Comparison of ENCODE assay signal across 8 cellular contexts in the genomic region with DNA sequence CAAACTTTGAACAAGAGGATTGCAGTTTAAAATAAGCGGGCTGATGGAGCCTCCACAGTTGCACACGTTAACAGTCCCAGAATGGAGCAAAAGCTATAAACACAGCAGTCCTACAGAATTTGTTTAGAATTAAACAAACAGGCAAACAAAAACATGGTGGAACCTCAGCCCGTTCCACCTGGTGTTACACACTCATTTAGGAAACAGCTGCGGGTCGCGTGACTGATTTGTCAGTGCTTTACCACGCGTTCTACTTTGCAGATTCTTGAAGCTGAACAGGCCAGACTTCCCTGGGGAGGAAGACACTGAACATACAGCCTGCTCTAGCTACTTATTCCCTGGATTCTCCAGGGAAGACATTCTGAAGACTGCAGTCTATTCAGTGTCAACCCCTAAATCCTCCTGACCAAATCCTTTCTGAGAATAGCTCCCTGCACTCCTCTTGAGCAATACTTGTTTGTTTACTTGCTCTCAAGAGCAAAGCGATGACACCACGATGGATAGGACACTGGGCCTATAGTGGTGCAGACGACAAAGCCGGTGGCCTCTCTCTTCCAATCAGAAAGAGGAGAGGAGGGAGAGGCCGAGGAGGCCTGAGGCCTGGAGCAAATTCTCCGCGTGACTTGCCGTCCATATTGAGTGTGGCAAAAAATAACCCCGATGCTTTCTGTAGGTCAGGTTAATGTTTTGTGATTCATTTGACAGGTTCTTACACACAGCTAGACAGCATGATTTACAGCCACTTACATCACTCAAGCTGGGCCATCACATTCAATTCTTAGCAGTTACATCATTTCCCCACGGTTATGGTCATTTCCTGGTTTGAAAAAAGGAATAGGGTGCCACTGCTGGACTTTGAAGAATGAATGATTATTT. TPM values are rescaled to one million over a fixed set of nuclear protein-coding genes. Genes with fewer than 3 reads are reported as not detected.
DNase-seq lines count a peak whose midpoint lies in the region; ATAC-seq and TF ChIP-seq lines count a peak whose summit lies in the region.

No MANE protein-coding gene starts in this region.

- peaks cover 22% of the 10 kb centered on the region for H3F3A ChIP-seq in SK-N-SH (replicated peaks; ENCODE audit: insufficient read depth)

- DNase-seq in NCI-H1092 treated with DMSO at 0.1 percent for 48 hours (lab: John Stamatoyannopoulos, UW) (peak; percentile 97), SK-N-SH (peak; percentile 88), glomerular visceral epithelial cell (ENCODE audit: extremely low spot score) (peak; percentile 97), occipital lobe (lab: John Stamatoyannopoulos, UW) (peak; percentile 95)

- peak overlapping the region; percentile 93 for H3K27ac Mint-ChIP-seq in activated naive CD8-positive, alpha-beta T cell

- H3K9me2 ChIP-seq in SK-N-SH, result no peaks in the 10 kb centered on the region

- H3K36me3 Mint-ChIP-seq in activated naive CD8-positive, alpha-beta T cell, result no peaks in the 10 kb centered on the region

- peak overlapping the region; percentile 51 for H3K4me3 Mint-ChIP-seq in activated naive CD8-positive, alpha-beta T cell

- peak overlapping the region; percentile 60 for H3K4me2 ChIP-seq in SK-N-SH

- H3K27me3 Mint-ChIP-seq in activated naive CD8-positive, alpha-beta T cell, result no peaks in the 10 kb centered on the region

- peak overlapping the region; percentile 80 for H2AFZ ChIP-seq in SK-N-SH (ENCODE audit: low read depth)

- peaks cover 45% of the 10 kb centered on the region for H3K4me1 Mint-ChIP-seq in activated naive CD8-positive, alpha-beta T cell (ENCODE audit: low read depth)

- H3K9me3 Mint-ChIP-seq in activated naive CD8-positive, alpha-beta T cell (ENCODE audit: low read depth), result no peaks in the 10 kb centered on the region

- H3K79me2 ChIP-seq in SK-N-SH (ENCODE audit: insufficient read depth), result peaks cover 12% of the 10 kb centered on the region

- peak; percentile 43 for ATAC-seq in HG02642 (IDR thresholded peaks at IDR 0.05; ENCODE audit: poor library complexity, unreplicated experiment)

- H3K27ac ChIP-seq in SK-N-SH (ENCODE audit: low read depth in 2 of 2, low read length in 1 of 2), result peak overlapping the region; percentile 80 to 88
- H3K27ac ChIP-seq in temporal lobe (ENCODE audit: low read depth, low read length), result peak overlapping the region; percentile 99

- POLR2A ChIA-PET in SK-N-SH (lab: Yijun Ruan, JAX), result interaction anchor here (1.0 to 1.7 kb wide), 2 partner anchors 25 to 71 kb away, joined by 3 to 6 read pairs; a partner anchor contains a TSS

- 34% methylated on average over 18 of the region's 18 CpGs for WGBS in SK-N-SH (ENCODE audit: low lambda C conversion rate)

- TF ChIP-seq EP300 in SK-N-SH (IDR thresholded peaks at IDR 0.05; ENCODE audit: borderline replicate concordance in 1 of 2, low read depth in 1 of 2, low read length in 1 of 2), result peak in 1 of 2 experiments; percentile 43; a peak in 1 of 4 replicates

- H3K9me3 ChIP-seq in SK-N-SH, result no peaks in the 10 kb centered on the region

- H3K9ac ChIP-seq in SK-N-SH, result peak overlapping the region; percentile 42; the same call in 1 of the 2 replicates

- H3K4me3 ChIP-seq in GM08714 (ENCODE audit: low read length), result peak overlapping the region; percentile 20; the same call in 1 of the 2 replicates
- peak overlapping the region in 1 of 2 experiments; percentile 23; a peak in 1 of 4 replicates for H3K4me3 ChIP-seq in SK-N-SH (ENCODE audit: low read depth in 2 of 2, low read length in 1 of 2)

- peaks cover 5% of the 10 kb centered on the region; the same call in 1 of the 2 replicates for H4K20me1 ChIP-seq in SK-N-SH (ENCODE audit: insufficient read depth)

- TF ChIP-seq CTCF in SK-N-SH (IDR thresholded peaks at IDR 0.05), result no peak

- CTCF ChIA-PET in SK-N-SH (lab: Yijun Ruan, JAX), result interaction anchor here (1.3 to 2.7 kb wide), 4 partner anchors 63 to 391 kb away, joined by 3 to 8 read pairs (median 4); no protein-coding TSS in a partner anchor

- H3K36me3 ChIP-seq in SK-N-SH (replicated peaks in 1 of 2; ENCODE audit: control insufficient read depth in 1 of 2, insufficient read depth in 2 of 2, low read length in 1 of 2), result no peaks in the 10 kb centered on the region

- peaks cover 10 to 17% of the 10 kb centered on the region in 2 experiments for H3K4me1 ChIP-seq in SK-N-SH (ENCODE audit: control insufficient read depth in 1 of 2, insufficient read depth in 2 of 2, low read depth in 1 of 2, low read length in 1 of 2)

- no peak for TF ChIP-seq RAD21 in SK-N-SH (IDR thresholded peaks at IDR 0.05; ENCODE audit: low read length)

- no peaks in the 10 kb centered on the region for H3K27me3 ChIP-seq in SK-N-SH (ENCODE audit: insufficient read depth)

TF ChIP-seq in SK-N-SH, 30 proteins besides CTCF, POLR2A, EP300 and RAD21 (continues in another document):
- TF ChIP-seq, protein P1, sequence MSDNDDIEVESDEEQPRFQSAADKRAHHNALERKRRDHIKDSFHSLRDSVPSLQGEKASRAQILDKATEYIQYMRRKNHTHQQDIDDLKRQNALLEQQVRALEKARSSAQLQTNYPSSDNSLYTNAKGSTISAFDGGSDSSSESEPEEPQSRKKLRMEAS (IDR thresholded peaks at IDR 0.05; ENCODE audit: low read depth), result peak; percentile 84
- TF ChIP-seq NFIC (IDR thresholded peaks at IDR 0.05; ENCODE audit: borderline replicate concordance) (no peak), TCF12 (IDR thresholded peaks at IDR 0.05) (peak; percentile 57; the same call in 1 of the 2 replicates), ELF1 (IDR thresholded peaks at IDR 0.05) (peak; percentile 97), SIN3A (IDR thresholded peaks at IDR 0.05; ENCODE audit: borderline replicate concordance, low read depth, low read length) (0 out of 2 replicates have a peak, but pooled peaks have one; percentile 65), NRF1 (IDR thresholded peaks at IDR 0.05; ENCODE audit: low read depth, low read length) (no peak), FOXJ3 (CRISPR knock-in tag; IDR thresholded peaks at IDR 0.05) (no peak), CHD2 (IDR thresholded peaks at IDR 0.05; ENCODE audit: low read length, partially characterized antibody) (peak; percentile 91), POLR2AphosphoS5 (IDR thresholded peaks at IDR 0.05; ENCODE audit: low read depth, low read length) (peak; percentile 48; the same call in 1 of the 2 replicates), RFX5 (IDR thresholded peaks at IDR 0.05; ENCODE audit: low read length) (peak; percentile 78), TEAD4 (IDR thresholded peaks at IDR 0.05; ENCODE audit: borderline replicate concordance, insufficient read depth) (no peak), FOSL2 (IDR thresholded peaks at IDR 0.05; ENCODE audit: borderline replicate concordance, low read depth) (no peak), TAF1 (IDR thresholded peaks at IDR 0.05; ENCODE audit: borderline replicate concordance, low read depth, low read length) (peak; percentile 44), YY1 (IDR thresholded peaks at IDR 0.05; ENCODE audit: low read depth) (peak; percentile 98), MXI1 (IDR thresholded peaks at IDR 0.05; ENCODE audit: low read depth, low read length) (peak; percentile 84), GABPA (IDR thresholded peaks at IDR 0.05; ENCODE audit: low read depth) (peak; percentile 49; the same call in 1 of the 2 replicates), JUND (IDR thresholded peaks at IDR 0.05) (0 out of 2 replicates have a peak, but pooled peaks have one; percentile 33)
- TF ChIP-seq, protein P2, sequence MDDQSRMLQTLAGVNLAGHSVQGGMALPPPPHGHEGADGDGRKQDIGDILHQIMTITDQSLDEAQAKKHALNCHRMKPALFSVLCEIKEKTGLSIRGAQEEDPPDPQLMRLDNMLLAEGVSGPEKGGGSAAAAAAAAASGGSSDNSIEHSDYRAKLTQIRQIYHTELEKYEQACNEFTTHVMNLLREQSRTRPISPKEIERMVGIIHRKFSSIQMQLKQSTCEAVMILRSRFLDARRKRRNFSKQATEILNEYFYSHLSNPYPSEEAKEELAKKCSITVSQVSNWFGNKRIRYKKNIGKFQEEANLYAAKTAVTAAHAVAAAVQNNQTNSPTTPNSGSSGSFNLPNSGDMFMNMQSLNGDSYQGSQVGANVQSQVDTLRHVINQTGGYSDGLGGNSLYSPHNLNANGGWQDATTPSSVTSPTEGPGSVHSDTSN (IDR thresholded peaks at IDR 0.05), result peak; percentile 98
- TF ChIP-seq, protein P3, sequence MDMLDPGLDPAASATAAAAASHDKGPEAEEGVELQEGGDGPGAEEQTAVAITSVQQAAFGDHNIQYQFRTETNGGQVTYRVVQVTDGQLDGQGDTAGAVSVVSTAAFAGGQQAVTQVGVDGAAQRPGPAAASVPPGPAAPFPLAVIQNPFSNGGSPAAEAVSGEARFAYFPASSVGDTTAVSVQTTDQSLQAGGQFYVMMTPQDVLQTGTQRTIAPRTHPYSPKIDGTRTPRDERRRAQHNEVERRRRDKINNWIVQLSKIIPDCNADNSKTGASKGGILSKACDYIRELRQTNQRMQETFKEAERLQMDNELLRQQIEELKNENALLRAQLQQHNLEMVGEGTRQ (IDR thresholded peaks at IDR 0.05; ENCODE audit: borderline replicate concordance, low read depth, low read length), result peak; percentile 57; the same call in 1 of the 2 replicates
- TF ChIP-seq, protein P4, sequence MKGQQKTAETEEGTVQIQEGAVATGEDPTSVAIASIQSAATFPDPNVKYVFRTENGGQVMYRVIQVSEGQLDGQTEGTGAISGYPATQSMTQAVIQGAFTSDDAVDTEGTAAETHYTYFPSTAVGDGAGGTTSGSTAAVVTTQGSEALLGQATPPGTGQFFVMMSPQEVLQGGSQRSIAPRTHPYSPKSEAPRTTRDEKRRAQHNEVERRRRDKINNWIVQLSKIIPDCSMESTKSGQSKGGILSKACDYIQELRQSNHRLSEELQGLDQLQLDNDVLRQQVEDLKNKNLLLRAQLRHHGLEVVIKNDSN (IDR thresholded peaks at IDR 0.05; ENCODE audit: borderline replicate concordance, low read depth), result peak; percentile 84

RNA-seq across cellular contexts. Expression of a gene that starts 4.0 kb away (rescaled TPM):
- polyA plus RNA-seq in SK-N-SH (2012; rRNA removed), result 33.7 and 36.9 TPM in 2 replicates
- 59.8 and 68.6 TPM in 2 replicates for polyA plus RNA-seq in SK-N-SH (2012; cell fraction: cytosol; rRNA removed)
- polyA plus RNA-seq in SK-N-SH (2012; cell fraction: nucleus; rRNA removed), result 15.8 and 26.7 TPM in 2 replicates
- total RNA-seq in occipital lobe (18.2 TPM), temporal lobe (33.2 TPM)

RNA-seq across cellular contexts. Expression of a gene that starts 4.6 kb away (rescaled TPM):
- 14.2 and 15.3 TPM in 2 replicates for polyA plus RNA-seq in SK-N-SH (2012; rRNA removed)
- 4.5 and 8.4 TPM in 2 replicates for polyA plus RNA-seq in SK-N-SH (2012; cell fraction: cytosol; rRNA removed)
- polyA plus RNA-seq in SK-N-SH (2012; cell fraction: nucleus; rRNA removed), result 45.0 and 46.1 TPM in 2 replicates
- total RNA-seq in occipital lobe (25.6 TPM), temporal lobe (25.3 TPM)
